In genomic region chr13:104171132-104171531, GRCh38 we compare ENCODE assay signal across 21 cellular contexts.
A peak's percentile ranks its signal among the peaks of the same experiment; 100 is the strongest.
DNase-seq lines count a peak whose midpoint lies in the region; FAIRE-seq and TF ChIP-seq lines count a peak whose summit lies in the region.
"Had no signal": no experiment of that assay in that cellular context is flagged by ENCODE, and none has a peak within 500 bp of the region (broad histone marks: within the 10 kb centered on the region; RNA-seq: fewer than 3 reads in every experiment).

No MANE protein-coding gene starts in this region.

- H3K9me3 Mint-ChIP-seq in progenitor cell of endocrine pancreas (ENCODE audit: low read depth): no peaks in the 10 kb centered on the region
- H3K9me3 Mint-ChIP-seq: activated CD4-positive, alpha-beta T cell treated with anti-CD3 and anti-CD28 coated beads, Interleukin-2, amount 10 ng/mL, durations not matched to agents 7 days and 5 days; activated naive CD8-positive, alpha-beta T cell treated with anti-CD3 and anti-CD28 coated beads, Interleukin-2, amount 50 U/mL, for 24 hours had no signal

- H3K79me2 ChIP-seq in GM23248 (ENCODE audit: insufficient read depth): no peaks in the 10 kb centered on the region

- peaks cover 20% of the 10 kb centered on the region for H3K4me1 Mint-ChIP-seq in progenitor cell of endocrine pancreas (ENCODE audit: low read depth)
- H3K4me1 Mint-ChIP-seq: activated CD4-positive, alpha-beta T cell treated with anti-CD3 and anti-CD28 coated beads, Interleukin-2, amount 10 ng/mL, durations not matched to agents 7 days and 5 days; activated naive CD8-positive, alpha-beta T cell treated with anti-CD3 and anti-CD28 coated beads, Interleukin-2, amount 50 U/mL, for 24 hours; T-cell had no signal

- no peaks in the 10 kb centered on the region for H3K36me3 Mint-ChIP-seq in progenitor cell of endocrine pancreas (ENCODE audit: insufficient read depth)
- H3K36me3 Mint-ChIP-seq: T-cell had no signal

- H3K4me1 ChIP-seq in tibial artery (no peaks in the 10 kb centered on the region), spleen (no peaks in the 10 kb centered on the region), GM23248 (ENCODE audit: insufficient read depth) (no peaks in the 10 kb centered on the region)
- H3K4me1 ChIP-seq: body of pancreas, esophagus squamous epithelium, gastroesophageal sphincter had no signal

- H3K27me3 ChIP-seq in tibial artery: no peaks in the 10 kb centered on the region
- no peaks in the 10 kb centered on the region for H3K27me3 ChIP-seq in spleen (replicated peaks in 1 of 7)
- H3K27me3 ChIP-seq in GM23248 (replicated peaks; ENCODE audit: insufficient read depth): no peaks in the 10 kb centered on the region
- H3K27me3 ChIP-seq: body of pancreas, esophagus squamous epithelium, gastroesophageal sphincter had no signal

- TF ChIP-seq POLR2A in H54 (IDR thresholded peaks at IDR 0.05; ENCODE audit: low read depth, low read length) (no peak), spleen (IDR thresholded peaks at IDR 0.05) (no peak)

- H3K4me3 ChIP-seq in tibial artery (no peak overlapping the region), spleen (no peak overlapping the region), GM23248 (no peak overlapping the region)
- H3K4me3 ChIP-seq: body of pancreas, esophagus squamous epithelium, gastroesophageal sphincter had no signal

- H3F3A ChIP-seq in GM23248 (ENCODE audit: insufficient read depth): no peaks in the 10 kb centered on the region

- TF ChIP-seq CTCF in progenitor cell of endocrine pancreas (IDR thresholded peaks at IDR 0.05; ENCODE audit: unreplicated experiment) (no peak), tibial artery (IDR thresholded peaks at IDR 0.05) (no peak), spleen (IDR thresholded peaks at IDR 0.05 in 8 of 11, conservative IDR thresholded peaks at IDR 0.05 in 3 of 11) (no peak)

- H3K27me3 Mint-ChIP-seq in progenitor cell of endocrine pancreas: no peaks in the 10 kb centered on the region
- H3K27me3 Mint-ChIP-seq: activated CD4-positive, alpha-beta T cell treated with anti-CD3 and anti-CD28 coated beads, Interleukin-2, amount 10 ng/mL, durations not matched to agents 7 days and 5 days; activated naive CD8-positive, alpha-beta T cell treated with anti-CD3 and anti-CD28 coated beads, Interleukin-2, amount 50 U/mL, for 24 hours; T-cell had no signal

- no peak overlapping the region for H2AFZ ChIP-seq in GM23248

- 67 to 77% (median 71%) methylated on average over 6 of the region's 6 CpGs for WGBS in spleen, 5 donors
- WGBS in GM23248 (ENCODE audit: low coverage in 1 of 2, low lambda C conversion rate in 2 of 2, missing lambda C conversion rate in 2 of 2), 2 experiments: 18 to 25% methylated on average over 6 of the region's 6 CpGs

- FAIRE-seq in H54 (lab: Jason Lieb, UNC): peak; percentile 33
- FAIRE-seq: TTC549, urothelium cell line had no signal

- H3K36me3 ChIP-seq in tibial artery (no peaks in the 10 kb centered on the region), spleen (no peaks in the 10 kb centered on the region), GM23248 (ENCODE audit: low read depth) (no peaks in the 10 kb centered on the region)
- H3K36me3 ChIP-seq: esophagus squamous epithelium, gastroesophageal sphincter had no signal

- in situ Hi-C loops in GM23248 (cut with MboI): no loop called here

- H3K27ac ChIP-seq in tibial artery: no peak overlapping the region
- H3K27ac ChIP-seq in spleen: no peak overlapping the region
- H3K27ac ChIP-seq in GM23248: no peak overlapping the region
- H3K27ac ChIP-seq: body of pancreas, esophagus squamous epithelium, gastroesophageal sphincter had no signal

- intact Hi-C loops in tibial artery (cut with DNase I; ENCODE audit: low total_unique reads): no loop called here
- intact Hi-C loops in spleen (cut with DNase I; ENCODE audit: low total_unique reads): no loop called here

- no peak overlapping the region for H3K9ac ChIP-seq in GM23248

- H3K4me2 ChIP-seq in GM23248 (ENCODE audit: unreplicated experiment): no peak overlapping the region

- H3K4me3 Mint-ChIP-seq in progenitor cell of endocrine pancreas (ENCODE audit: low read depth): no peak overlapping the region
- H3K4me3 Mint-ChIP-seq: activated CD4-positive, alpha-beta T cell treated with anti-CD3 and anti-CD28 coated beads, Interleukin-2, amount 10 ng/mL, durations not matched to agents 7 days and 5 days; activated naive CD8-positive, alpha-beta T cell treated with anti-CD3 and anti-CD28 coated beads, Interleukin-2, amount 50 U/mL, for 24 hours; T-cell had no signal

- H3K9me3 ChIP-seq in tibial artery (no peaks in the 10 kb centered on the region), spleen (no peaks in the 10 kb centered on the region), GM23248 (ENCODE audit: low read depth) (no peaks in the 10 kb centered on the region)
- H3K9me3 ChIP-seq: body of pancreas, esophagus squamous epithelium, gastroesophageal sphincter had no signal

- H3K9me2 ChIP-seq in GM23248 (ENCODE audit: insufficient read depth): no peaks in the 10 kb centered on the region

- DNase-seq in H54 (ENCODE audit: insufficient read length, low spot score) (no peak), NCI-H1436 (lab: John Stamatoyannopoulos, UW) (peak; percentile 37), NCI-H774 (lab: John Stamatoyannopoulos, UW) (peak; percentile 61), progenitor cell of endocrine pancreas (ENCODE audit: low spot score, unreplicated experiment) (no peak), 8988T (no peak), tibial artery (no peak), spleen (no peak), GM23248 (no peak)
- DNase-seq: activated CD4-positive, alpha-beta T cell treated with anti-CD3 and anti-CD28 coated beads, Interleukin-2, amount 10 ng/mL, durations not matched to agents 7 days and 5 days; activated CD8-positive, alpha-beta memory T cell treated with anti-CD3 and anti-CD28 coated beads, Interleukin-2, amount 50 U/mL, for 48 hours; activated effector memory CD4-positive, alpha-beta T cell treated with Interleukin-2 at 50 U/mL for 16 hours; activated naive CD8-positive, alpha-beta T cell treated with anti-CD3 and anti-CD28 coated beads, Interleukin-2, amount 50 U/mL, for 24 hours; body of pancreas; Calu3; effector memory CD4-positive, alpha-beta T cell; esophagus squamous epithelium; kidney glomerular epithelial cell; T-cell had no signal

- no peaks in the 10 kb centered on the region; the same call in 1 of the 2 replicates for H4K20me1 ChIP-seq in GM23248 (ENCODE audit: insufficient read depth)

- H3K27ac Mint-ChIP-seq in progenitor cell of endocrine pancreas: peak overlapping the region; percentile 84
- H3K27ac Mint-ChIP-seq: activated CD4-positive, alpha-beta T cell treated with anti-CD3 and anti-CD28 coated beads, Interleukin-2, amount 10 ng/mL, durations not matched to agents 7 days and 5 days; activated naive CD8-positive, alpha-beta T cell treated with anti-CD3 and anti-CD28 coated beads, Interleukin-2, amount 50 U/mL, for 24 hours; T-cell had no signal

Comparison
In these comparisons a context has a peak if more than half of its experiments do, and no peak if none do; other contexts are left out.
1. DNase-seq: peak in NCI-H1436 (single experiment) and NCI-H774 (single experiment); none in H54 (single experiment), progenitor cell of endocrine pancreas (single experiment), 8988T (single experiment), tibial artery (0 of 2), spleen (single experiment) and GM23248 (single experiment).